ENCODE assay signal across 18 cellular contexts in genomic region chr4:178028481-178028880, GRCh38.
DNase-seq lines count a peak whose midpoint lies in the region; FAIRE-seq and TF ChIP-seq lines count a peak whose summit lies in the region.
"Had no signal": no experiment of that assay in that cellular context is flagged by ENCODE, and none has a peak within 500 bp of the region (broad histone marks: within the 10 kb centered on the region; RNA-seq: fewer than 3 reads in every experiment).

No MANE protein-coding gene starts in this region.

- no peak for FAIRE-seq in H54 (lab: Jason Lieb, UNC)
- FAIRE-seq: GM12878, H1 had no signal

- no peak for TF ChIP-seq POLR2A in H54 (IDR thresholded peaks at IDR 0.05; ENCODE audit: low read depth, low read length)

- H3K4me3 Mint-ChIP-seq in HFFc6, result no peak overlapping the region
- H3K4me3 Mint-ChIP-seq: B cell; CD4-positive, CD25-positive, alpha-beta regulatory T cell; CD8-positive, alpha-beta memory T cell had no signal

- DNase-seq in BE2C (peak; percentile 14), OCI-M1 (lab: John Stamatoyannopoulos, UW) (peak; percentile 41), left ventricle myocardium inferior (no peak), retina (peak; percentile 5), H54 (ENCODE audit: insufficient read length, low spot score) (no peak), HFFc6 (no peak)
- DNase-seq: C1 segment of cervical spinal cord; CD4-positive, CD25-positive, alpha-beta regulatory T cell; CD8-positive, alpha-beta memory T cell; COR-L47; DMS 273 treated with DMSO at 0.1 percent for 48 hours; DMS53; DND-41; EL had no signal

- peaks cover 3% of the 10 kb centered on the region; the same call in 1 of the 2 replicates for H3K27me3 Mint-ChIP-seq in HFFc6 (ENCODE audit: insufficient read depth)
- H3K27me3 Mint-ChIP-seq: B cell; CD4-positive, CD25-positive, alpha-beta regulatory T cell; CD8-positive, alpha-beta memory T cell had no signal

- H3K9me3 Mint-ChIP-seq in HFFc6, result no peaks in the 10 kb centered on the region

- no peaks in the 10 kb centered on the region for H3K9me3 ChIP-seq in BE2C
- H3K9me3 ChIP-seq in left ventricle myocardium inferior (replicated peaks), result no peaks in the 10 kb centered on the region
- H3K9me3 ChIP-seq: HAP-1 had no signal

- intact Hi-C loops in left ventricle myocardium inferior (cut with micrococcal nuclease), result no loop called here

- H3K4me1 Mint-ChIP-seq in HFFc6 (ENCODE audit: low read depth), result no peaks in the 10 kb centered on the region
- H3K4me1 Mint-ChIP-seq: B cell; CD4-positive, CD25-positive, alpha-beta regulatory T cell; CD8-positive, alpha-beta memory T cell had no signal

- H3K36me3 ChIP-seq in BE2C, result no peaks in the 10 kb centered on the region
- H3K36me3 ChIP-seq in left ventricle myocardium inferior, result no peaks in the 10 kb centered on the region
- H3K36me3 ChIP-seq: HAP-1 had no signal

- no peak overlapping the region for H3K27ac Mint-ChIP-seq in HFFc6
- H3K27ac Mint-ChIP-seq: B cell; CD4-positive, CD25-positive, alpha-beta regulatory T cell; CD8-positive, alpha-beta memory T cell had no signal

- H3K4me3 ChIP-seq in BE2C (ENCODE audit: low read depth, low read length), result no peak overlapping the region
- H3K4me3 ChIP-seq in left ventricle myocardium inferior, result no peak overlapping the region
- H3K4me3 ChIP-seq: GM12878, HAP-1 had no signal

- H3K27ac ChIP-seq in left ventricle myocardium inferior (replicated peaks), result peak overlapping the region; percentile 32

- no peaks in the 10 kb centered on the region for H3K36me3 Mint-ChIP-seq in HFFc6 (ENCODE audit: low read depth)
- H3K36me3 Mint-ChIP-seq: CD4-positive, CD25-positive, alpha-beta regulatory T cell; CD8-positive, alpha-beta memory T cell had no signal

- H3K4me1 ChIP-seq in BE2C, result peaks cover 24% of the 10 kb centered on the region
- peaks cover 26% of the 10 kb centered on the region for H3K4me1 ChIP-seq in left ventricle myocardium inferior
- H3K4me1 ChIP-seq: HAP-1 had no signal

- TF ChIP-seq CTCF in BE2C (IDR thresholded peaks at IDR 0.05; ENCODE audit: low read depth, low read length) (no peak), left ventricle myocardium inferior (IDR thresholded peaks at IDR 0.05; ENCODE audit: borderline replicate concordance) (no peak), HFFc6 (IDR thresholded peaks at IDR 0.05) (no peak)

- H3K27me3 ChIP-seq in BE2C, result no peaks in the 10 kb centered on the region
- no peaks in the 10 kb centered on the region for H3K27me3 ChIP-seq in left ventricle myocardium inferior (ENCODE audit: low read depth)

Comparison
In these comparisons a context has a peak if more than half of its experiments do, and no peak if none do; other contexts are left out.
1. DNase-seq: peak in BE2C (single experiment), OCI-M1 (single experiment) and retina (single experiment); none in left ventricle myocardium inferior (single experiment), H54 (single experiment) and HFFc6 (single experiment).